Comparison of ENCODE assay signal across 26 cellular contexts in genomic region chrX:52424658-52425057, GRCh38. TPM values are rescaled to one million over a fixed set of nuclear protein-coding genes. Genes with fewer than 3 reads are reported as not detected.
A peak's percentile ranks its signal among the peaks of the same experiment; 100 is the strongest.
DNase-seq lines count a peak whose midpoint lies in the region; ATAC-seq, FAIRE-seq and TF ChIP-seq lines count a peak whose summit lies in the region.
"Had no signal": no experiment of that assay in that cellular context is flagged by ENCODE, and none has a peak within 500 bp of the region (broad histone marks: within the 10 kb centered on the region; RNA-seq: fewer than 3 reads in every experiment).

No MANE protein-coding gene starts in this region.

- H3K36me3 Mint-ChIP-seq in astrocyte (ENCODE audit: low read depth, unreplicated experiment) = no peaks in the 10 kb centered on the region
- H3K36me3 Mint-ChIP-seq: activated naive CD4-positive, alpha-beta T cell treated with anti-CD3 and anti-CD28 coated beads, Interleukin-2, amount 50 U/mL, for 72 hours; CD8-positive, alpha-beta T cell had no signal

- FAIRE-seq in astrocyte (lab: Jason Lieb, UNC) = peak; percentile 96

- H3K27ac ChIP-seq in astrocyte (ENCODE audit: low read depth, low read length) = no peak overlapping the region
- H3K27ac ChIP-seq in foreskin keratinocyte = no peak overlapping the region
- H3K27ac ChIP-seq: cardiac muscle cell, hepatocyte, upper lobe of right lung had no signal

- no peaks in the 10 kb centered on the region for H3K79me2 ChIP-seq in astrocyte (ENCODE audit: insufficient read depth, low read length)
- H3K79me2 ChIP-seq: hepatocyte had no signal

- ATAC-seq in foreskin keratinocyte = peak; percentile 21
- ATAC-seq: activated naive CD4-positive, alpha-beta T cell treated with anti-CD3 and anti-CD28 coated beads, Interleukin-2, amount 50 U/mL, for 72 hours; CD8-positive, alpha-beta T cell; esophagus mucosa; GM23338; upper lobe of right lung had no signal

- no peak overlapping the region for H3K9ac ChIP-seq in astrocyte (ENCODE audit: low read length)

- no peak overlapping the region for H3K27ac Mint-ChIP-seq in astrocyte (ENCODE audit: unreplicated experiment)
- H3K27ac Mint-ChIP-seq: activated naive CD4-positive, alpha-beta T cell treated with anti-CD3 and anti-CD28 coated beads, Interleukin-2, amount 50 U/mL, for 72 hours; CD8-positive, alpha-beta T cell; GM23338; IgD-negative memory B cell; stimulated activated naive CD8-positive, alpha-beta T cell treated with anti-CD3 and anti-CD28 coated beads, Interleukin-15, Interleukin-2, amounts not matched to agents 100 ng/mL and 50 ng/mL, for 24 hours had no signal

- H3K4me3 Mint-ChIP-seq in astrocyte (ENCODE audit: unreplicated experiment) = no peak overlapping the region
- H3K4me3 Mint-ChIP-seq: CD8-positive, alpha-beta T cell; GM23338; IgD-negative memory B cell; neural crest cell; stimulated activated naive CD8-positive, alpha-beta T cell treated with anti-CD3 and anti-CD28 coated beads, Interleukin-15, Interleukin-2, amounts not matched to agents 100 ng/mL and 50 ng/mL, for 24 hours had no signal

- H3K4me3 ChIP-seq in astrocyte (ENCODE audit: insufficient read depth, low read depth, low read length) = no peak overlapping the region
- H3K4me3 ChIP-seq: cardiac muscle cell, GM23338, hepatocyte, upper lobe of right lung had no signal

- no peaks in the 10 kb centered on the region for H3K27me3 ChIP-seq in astrocyte (ENCODE audit: insufficient read depth, low read length)
- no peaks in the 10 kb centered on the region for H3K27me3 ChIP-seq in foreskin keratinocyte
- H3K27me3 ChIP-seq: cardiac muscle cell, hepatocyte, upper lobe of right lung had no signal

- H3K4me1 ChIP-seq in astrocyte (ENCODE audit: insufficient read depth, low read length) (peaks cover 5% of the 10 kb centered on the region), foreskin keratinocyte (no peaks in the 10 kb centered on the region)
- H3K4me1 ChIP-seq: upper lobe of right lung had no signal

- H3K4me2 ChIP-seq in astrocyte (ENCODE audit: low read length) = peak overlapping the region; percentile 33
- H3K4me2 ChIP-seq: GM23338, hepatocyte had no signal

- H3K27me3 Mint-ChIP-seq in astrocyte (ENCODE audit: low read depth, unreplicated experiment) = no peaks in the 10 kb centered on the region
- H3K27me3 Mint-ChIP-seq: IgD-negative memory B cell; stimulated activated naive CD8-positive, alpha-beta T cell treated with anti-CD3 and anti-CD28 coated beads, Interleukin-15, Interleukin-2, amounts not matched to agents 100 ng/mL and 50 ng/mL, for 24 hours had no signal

- no peak overlapping the region for H2AFZ ChIP-seq in astrocyte (ENCODE audit: low read depth, low read length)
- H2AFZ ChIP-seq: GM23338, hepatocyte had no signal

- H3K9me3 Mint-ChIP-seq in astrocyte (ENCODE audit: unreplicated experiment) = no peaks in the 10 kb centered on the region
- H3K9me3 Mint-ChIP-seq: activated naive CD4-positive, alpha-beta T cell treated with anti-CD3 and anti-CD28 coated beads, Interleukin-2, amount 50 U/mL, for 72 hours; CD8-positive, alpha-beta T cell; GM23338; IgD-negative memory B cell; neural crest cell; stimulated activated naive CD8-positive, alpha-beta T cell treated with anti-CD3 and anti-CD28 coated beads, Interleukin-15, Interleukin-2, amounts not matched to agents 100 ng/mL and 50 ng/mL, for 24 hours had no signal

- H3K4me1 Mint-ChIP-seq in astrocyte (ENCODE audit: low read depth, unreplicated experiment) = peaks cover 18% of the 10 kb centered on the region
- H3K4me1 Mint-ChIP-seq: GM23338, IgD-negative memory B cell, neural crest cell had no signal

- no peaks in the 10 kb centered on the region for H3K36me3 ChIP-seq in astrocyte (ENCODE audit: insufficient read depth, low read length)
- H3K36me3 ChIP-seq: cardiac muscle cell, upper lobe of right lung had no signal

- no peaks in the 10 kb centered on the region for H3K9me3 ChIP-seq in astrocyte (ENCODE audit: insufficient read depth, low read depth, low read length)
- H3K9me3 ChIP-seq: upper lobe of right lung had no signal

- H4K20me1 ChIP-seq in astrocyte (ENCODE audit: insufficient read depth, low read length) = no peaks in the 10 kb centered on the region

- TF ChIP-seq CTCF in astrocyte (IDR thresholded peaks at IDR 0.05; ENCODE audit: insufficient read depth, low read depth, low read length) = no peak
- TF ChIP-seq CTCF in foreskin keratinocyte (conservative IDR thresholded peaks at IDR 0.05) = no peak

- peak; percentile 19 for DNase-seq in AG08395 (ENCODE audit: low spot score)
- peak; percentile 42 for DNase-seq in HT1080 (ENCODE audit: low read depth)
- peak; percentile 16 for DNase-seq in astrocyte (ENCODE audit: low read depth)
- no peak for DNase-seq in foreskin keratinocyte
- DNase-seq in NCI-H1694 (lab: John Stamatoyannopoulos, UW) = no peak
- no peak for DNase-seq in mucosa of gallbladder (ENCODE audit: low spot score)
- no peak for DNase-seq in SHP77 (lab: John Stamatoyannopoulos, UW)
- DNase-seq in hypothalamus (lab: John Stamatoyannopoulos, UW) = no peak
- DNase-seq: activated CD4-positive, CD25-positive, alpha-beta regulatory T cell; activated T-cell treated with anti-CD3 and anti-CD28 coated beads, Interleukin-2, amount 50 U/mL, for 48 hours; CD8-positive, alpha-beta T cell; DMS79; MV-4-11; NCI-H2081 treated with DMSO at 0.1 percent for 48 hours; SHP77 treated with DMSO at 0.1 percent for 48 hours; upper lobe of right lung had no signal

RNA-seq across cellular contexts. Expression of gene XAGE2, which starts 55.8 kb away (rescaled TPM):
- 0.61 TPM in 1 of 2 replicates, not detected in the other for total RNA-seq in HT1080 (2014; rRNA removed; shearing (Covaris generic))
- not detected in 2 replicates for polyA plus RNA-seq in HT1080 (2015; cell fraction: cytosol; rRNA removed)
- not detected in 2 replicates for polyA plus RNA-seq in HT1080 (2015; cell fraction: nucleus; rRNA removed)
- total RNA-seq in astrocyte = not detected in 2 replicates
- total RNA-seq in foreskin keratinocyte = not detected in 2 replicates
- polyA plus RNA-seq in foreskin keratinocyte = not detected in 2 replicates
- not detected for total RNA-seq in mucosa of gallbladder
- total RNA-seq: activated naive CD4-positive, alpha-beta T cell treated with anti-CD3 and anti-CD28 coated beads, Interleukin-2, amount 50 U/mL, for 72 hours; cardiac muscle cell; CD8-positive, alpha-beta T cell; esophagus mucosa; GM23338; kidney epithelial cell; NCI-H460; neural crest cell had no signal
- polyA plus RNA-seq: cardiac muscle cell, GM23338, IgD-negative memory B cell had no signal

Comparison
In these comparisons a context has a peak if more than half of its experiments do, and no peak if none do; other contexts are left out.
1. DNase-seq: peak in AG08395 (single experiment), HT1080 (single experiment) and astrocyte (single experiment); none in foreskin keratinocyte (0 of 2), NCI-H1694 (single experiment), mucosa of gallbladder (single experiment), SHP77 (0 of 2) and hypothalamus (0 of 51).